ENCODE assay signal across 29 cellular contexts in genomic region chr5:51181495-51181894, GRCh38.
A peak's percentile ranks its signal among the peaks of the same experiment; 100 is the strongest.
DNase-seq lines count a peak whose midpoint lies in the region; ATAC-seq, FAIRE-seq and TF ChIP-seq lines count a peak whose summit lies in the region.
"Had no signal": no experiment of that assay in that cellular context is flagged by ENCODE, and none has a peak within 500 bp of the region (broad histone marks: within the 10 kb centered on the region; RNA-seq: fewer than 3 reads in every experiment).

No MANE protein-coding gene starts in this region.

- H3K4me2 ChIP-seq in GM12878 (ENCODE audit: control insufficient read depth, insufficient read depth) = no peak overlapping the region
- H3K4me2 ChIP-seq: KMS-11 had no signal

- H3K9me3 Mint-ChIP-seq in activated naive CD8-positive, alpha-beta T cell treated with anti-CD3 and anti-CD28 coated beads for 36 hours = peaks cover 2% of the 10 kb centered on the region

- H2AFZ ChIP-seq in GM12878 (ENCODE audit: control insufficient read depth, low read depth, low read length) = no peak overlapping the region

- no peaks in the 10 kb centered on the region for H3K27me3 ChIP-seq in GM12878 (replicated peaks in 1 of 2; ENCODE audit: control insufficient read depth in 2 of 2, insufficient read depth in 2 of 2, low read length in 1 of 2)
- H3K27me3 ChIP-seq: BE2C, Peyer's patch had no signal

- no peaks in the 10 kb centered on the region for H3K36me3 Mint-ChIP-seq in activated naive CD8-positive, alpha-beta T cell treated with anti-CD3 and anti-CD28 coated beads for 36 hours
- H3K36me3 Mint-ChIP-seq: CD14-positive monocyte; CD8-positive, alpha-beta memory T cell; IgD-negative memory B cell had no signal

- H3K36me3 ChIP-seq in GM12878 (ENCODE audit: control insufficient read depth in 2 of 2, insufficient read depth in 2 of 2, low read length in 1 of 2) = no peaks in the 10 kb centered on the region
- H3K36me3 ChIP-seq: BE2C, Peyer's patch had no signal

- WGBS in GM12878 (ENCODE audit: insufficient coverage, insufficient replicate concordance, low lambda C conversion rate, missing lambda C conversion rate) = 7% methylated on average over 1 of the region's 1 CpG

- no peaks in the 10 kb centered on the region for H3K4me1 ChIP-seq in GM12878 (ENCODE audit: control insufficient read depth, insufficient read depth, low read length)
- H3K4me1 ChIP-seq: Peyer's patch had no signal

- TF ChIP-seq RAD21 in GM12878 (IDR thresholded peaks at IDR 0.05; ENCODE audit: insufficient read depth, low read depth, low read length) = no peak

- H3K4me3 ChIP-seq in GM12878 = no peak overlapping the region
- H3K4me3 ChIP-seq: Peyer's patch had no signal

- POLR2A ChIA-PET in GM12878 (lab: Charles Lee) = no interaction called here

- no peak for TF ChIP-seq CTCF in GM12878 (IDR thresholded peaks at IDR 0.05 in 2 of 3, conservative IDR thresholded peaks at IDR 0.05 in 1 of 3; ENCODE audit: control insufficient read depth in 2 of 3, extremely low read depth in 1 of 3, insufficient read depth in 1 of 3, low read depth in 3 of 3, low read length in 3 of 3)

- no peaks in the 10 kb centered on the region for H3K27me3 Mint-ChIP-seq in activated naive CD8-positive, alpha-beta T cell treated with anti-CD3 and anti-CD28 coated beads for 36 hours
- H3K27me3 Mint-ChIP-seq: CD8-positive, alpha-beta memory T cell; IgD-negative memory B cell had no signal

- ATAC-seq in GM18511 (IDR thresholded peaks at IDR 0.05; ENCODE audit: unreplicated experiment) (peak; percentile 49), GM18907 (IDR thresholded peaks at IDR 0.05; ENCODE audit: unreplicated experiment) (peak; percentile 44), HG03342 (IDR thresholded peaks at IDR 0.05; ENCODE audit: unreplicated experiment) (peak; percentile 66), GM12878 (peak; percentile 48; the same call in 2 of the 3 replicates)
- ATAC-seq: HCT116 had no signal

- RAD21 ChIA-PET in GM12878 (lab: Charles Lee; ENCODE audit: unreplicated experiment) = no interaction called here

- FAIRE-seq in GM12878 (lab: Jason Lieb, UNC) = no peak
- FAIRE-seq: GM12891 had no signal

- TF ChIP-seq EP300 in GM12878 (IDR thresholded peaks at IDR 0.05; ENCODE audit: borderline replicate concordance in 1 of 2, control insufficient read depth in 1 of 2, low read depth in 2 of 2, low read length in 2 of 2) = no peak

- CTCF ChIA-PET in GM12878 (lab: Yijun Ruan, JAX) = interaction anchor here (1.7 kb wide), 1 partner anchor 12 kb away, joined by 4 read pairs; no protein-coding TSS in a partner anchor

- no peaks in the 10 kb centered on the region for H4K20me1 ChIP-seq in GM12878 (ENCODE audit: control insufficient read depth, insufficient read depth)

- BruUV-seq in GM12878 (replicated peaks; lab: Mats Ljungman, UMichigan) = no TSS peak

- H3K79me2 ChIP-seq in GM12878 (ENCODE audit: control insufficient read depth, insufficient read depth, low read length) = no peaks in the 10 kb centered on the region

- DNase-seq in GM12878 (ENCODE audit: low read depth, low spot score) = no peak
- DNase-seq in activated naive CD8-positive, alpha-beta T cell treated with anti-CD3 and anti-CD28 coated beads for 36 hours = no peak
- DNase-seq in dermis blood vessel endothelial cell = no peak
- DNase-seq in occipital lobe (lab: John Stamatoyannopoulos, UW) = no peak
- DNase-seq in NCI-H2081 treated with DMSO at 0.1 percent for 48 hours (lab: John Stamatoyannopoulos, UW) = no peak
- DNase-seq: 8988T; ACHN; BE2C; CD8-positive, alpha-beta memory T cell; DMS 273 treated with DMSO at 0.1 percent for 48 hours; DMS79; EL; GDM1; MM.1S; NCI-H1048; NCI-H1417; NCI-H1694 treated with DMSO at 0.1 percent for 48 hours; NCI-H2107; NCI-H526 treated with DMSO at 0.1 percent for 48 hours; Peyer's patch; SHP77 treated with DMSO at 0.1 percent for 48 hours had no signal

- no peak overlapping the region for H3K27ac Mint-ChIP-seq in activated naive CD8-positive, alpha-beta T cell treated with anti-CD3 and anti-CD28 coated beads for 36 hours
- H3K27ac Mint-ChIP-seq: CD14-positive monocyte; CD8-positive, alpha-beta memory T cell; IgD-negative memory B cell had no signal

- no peak overlapping the region for H3K4me3 Mint-ChIP-seq in activated naive CD8-positive, alpha-beta T cell treated with anti-CD3 and anti-CD28 coated beads for 36 hours
- H3K4me3 Mint-ChIP-seq: CD14-positive monocyte; CD8-positive, alpha-beta memory T cell; IgD-negative memory B cell had no signal

- H3K27ac ChIP-seq in GM12878 (ENCODE audit: control insufficient read depth, insufficient read depth) = no peak overlapping the region
- H3K27ac ChIP-seq: KMS-11, Peyer's patch had no signal

- H3K9me3 ChIP-seq in GM12878 (replicated peaks; ENCODE audit: control insufficient read depth, insufficient read depth, low read length) = no peaks in the 10 kb centered on the region
- H3K9me3 ChIP-seq: BE2C, Peyer's patch had no signal

- no peak overlapping the region for H3K9ac ChIP-seq in GM12878 (ENCODE audit: control insufficient read depth, insufficient read depth, low read length)
- H3K9ac ChIP-seq: KMS-11 had no signal

- SMC1A ChIA-PET in GM12878 (lab: Charles Lee; ENCODE audit: uncharacterized antibody, unreplicated experiment) = no interaction called here

- in situ Hi-C loops in GM12878 (cut with MboI) = no loop called here

- intact Hi-C loops in GM12878 (cut with micrococcal nuclease; ENCODE audit: unreplicated experiment) = no loop called here

- TF ChIP-seq POLR2A in GM12878 (IDR thresholded peaks at IDR 0.05; ENCODE audit: low read depth, low read length) = no peak

- H3K4me1 Mint-ChIP-seq in activated naive CD8-positive, alpha-beta T cell treated with anti-CD3 and anti-CD28 coated beads for 36 hours = no peaks in the 10 kb centered on the region
- H3K4me1 Mint-ChIP-seq: CD14-positive monocyte; CD8-positive, alpha-beta memory T cell; IgD-negative memory B cell had no signal

TF ChIP-seq in GM12878, 131 proteins besides CTCF, POLR2A, EP300 and RAD21:
- TF ChIP-seq TBL1XR1 (IDR thresholded peaks at IDR 0.05; ENCODE audit: low read depth, low read length) = no peak
- no peak for TF ChIP-seq RCOR1 (conservative IDR thresholded peaks at IDR 0.05; ENCODE audit: low read depth, low read length)
- TF ChIP-seq NR2C2 (IDR thresholded peaks at IDR 0.05; ENCODE audit: borderline replicate concordance, control insufficient read depth, insufficient read length, low read depth) = no peak
- peak; percentile 22 for TF ChIP-seq MEF2B (IDR thresholded peaks at IDR 0.05; ENCODE audit: partially characterized antibody, poor library complexity, severe bottlenecking)
- no peak for TF ChIP-seq BHLHE40 (IDR thresholded peaks at IDR 0.05; ENCODE audit: borderline replicate concordance in 1 of 2, low read depth in 2 of 2, low read length in 1 of 2)
- no peak for TF ChIP-seq CHD1 (IDR thresholded peaks at IDR 0.05; ENCODE audit: low read depth, low read length)
- TF ChIP-seq ELK1 (IDR thresholded peaks at IDR 0.05; ENCODE audit: low read depth, low read length) = no peak
